15 cellular contexts compared by ENCODE assay signal in genomic region chr11:5713695-5714094, GRCh38. TPM values are rescaled to one million over a fixed set of nuclear protein-coding genes. Genes with fewer than 3 reads are reported as not detected.
"Had no signal": no experiment of that assay in that cellular context is flagged by ENCODE, and none has a peak within 500 bp of the region (broad histone marks: within the 10 kb centered on the region; RNA-seq: fewer than 3 reads in every experiment).

No MANE protein-coding gene starts in this region.

- H3K9me3 Mint-ChIP-seq: activated naive CD4-positive, alpha-beta T cell treated with anti-CD3 and anti-CD28 coated beads, Interleukin-2, amount 50 U/mL, for 72 hours had no signal

- H3K27me3 Mint-ChIP-seq: activated CD8-positive, alpha-beta T cell treated with anti-CD3 and anti-CD28 coated beads for 36 hours had no signal

- H3K27ac Mint-ChIP-seq: activated CD8-positive, alpha-beta T cell treated with anti-CD3 and anti-CD28 coated beads for 36 hours; activated naive CD4-positive, alpha-beta T cell treated with anti-CD3 and anti-CD28 coated beads, Interleukin-2, amount 50 U/mL, for 72 hours; mesothelial cell of epicardium had no signal

- H3K4me3 ChIP-seq: esophagus squamous epithelium, gastroesophageal sphincter, lower lobe of right lung, pancreas, sigmoid colon, spleen, thoracic aorta had no signal

- H3K4me3 Mint-ChIP-seq: activated CD8-positive, alpha-beta T cell treated with anti-CD3 and anti-CD28 coated beads for 36 hours; activated T-cell treated with anti-CD3 and anti-CD28 coated beads, Interleukin-2, amount 50 U/mL, for 4 hours; mesothelial cell of epicardium had no signal

- H3K4me1 Mint-ChIP-seq: mesothelial cell of epicardium had no signal

- ATAC-seq: activated CD8-positive, alpha-beta T cell treated with anti-CD3 and anti-CD28 coated beads for 36 hours; activated T-cell treated with anti-CD3 and anti-CD28 coated beads, Interleukin-2, amount 50 U/mL, for 4 hours; gastroesophageal sphincter; left colon; lower lobe of right lung; pancreas had no signal

- DNase-seq: activated CD4-positive, alpha-beta T cell treated with anti-CD3 and anti-CD28 coated beads for 48 hours; activated CD8-positive, alpha-beta T cell treated with anti-CD3 and anti-CD28 coated beads for 36 hours; activated effector memory CD4-positive, alpha-beta T cell treated with anti-CD3 and anti-CD28 coated beads, Interleukin-2, amount 50 U/mL, for 16 hours; activated T-cell treated with anti-CD3 and anti-CD28 coated beads, Interleukin-2, amount 50 U/mL, for 4 hours; esophagus squamous epithelium; left colon; lower lobe of right lung; pancreas; sigmoid colon; spleen had no signal

RNA-seq across cellular contexts. Expression of gene OR56B1, which starts 22.6 kb away (rescaled TPM):
- total RNA-seq: activated T-cell treated with anti-CD3 and anti-CD28 coated beads, Interleukin-2, amount 50 U/mL, for 4 hours; esophagus squamous epithelium; left colon; lower lobe of right lung; pancreas; SK-MEL-5 had no signal
- polyA plus RNA-seq: pancreas had no signal

RNA-seq across cellular contexts. Expression of gene OR52N4, which starts 40.3 kb away (rescaled TPM):
- total RNA-seq: activated T-cell treated with anti-CD3 and anti-CD28 coated beads, Interleukin-2, amount 50 U/mL, for 4 hours; esophagus squamous epithelium; left colon; lower lobe of right lung; mesothelial cell of epicardium; pancreas; SK-MEL-5; thoracic aorta had no signal
